Comparison of ENCODE assay signal across 16 cellular contexts in the genomic region with DNA sequence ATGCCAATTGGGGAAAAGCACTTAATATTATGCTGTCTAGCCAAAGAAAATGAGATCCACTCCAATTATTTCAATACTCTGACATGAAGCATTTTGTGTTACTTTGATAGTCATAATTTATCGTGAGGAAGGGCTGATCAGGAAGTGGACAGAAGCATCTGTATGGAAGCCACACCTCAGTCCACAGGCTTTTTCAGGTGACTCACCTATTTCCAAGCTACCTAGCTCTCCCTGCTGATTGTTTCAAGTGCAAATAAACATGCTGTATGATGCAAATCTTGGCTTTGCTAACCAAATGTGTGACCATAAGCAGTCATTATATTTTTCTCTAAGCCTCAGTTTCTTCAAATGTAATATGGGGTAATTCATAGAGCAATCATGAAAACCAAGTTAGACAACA. TPM values are rescaled to one million over a fixed set of nuclear protein-coding genes. Genes with fewer than 3 reads are reported as not detected.
DNase-seq lines count a peak whose midpoint lies in the region; ATAC-seq and TF ChIP-seq lines count a peak whose summit lies in the region.
"Had no signal": no experiment of that assay in that cellular context is flagged by ENCODE, and none has a peak within 500 bp of the region (broad histone marks: within the 10 kb centered on the region; RNA-seq: fewer than 3 reads in every experiment).

No MANE protein-coding gene starts in this region.

- BruUV-seq in MCF 10A (replicated peaks; lab: Mats Ljungman, UMichigan) (no TSS peak), PC-9 (replicated peaks; lab: Mats Ljungman, UMichigan) (no TSS peak)

- H3K79me2 ChIP-seq in PC-9 (ENCODE audit: low read depth) = no peaks in the 10 kb centered on the region

- H3K36me3 Mint-ChIP-seq in MCF 10A (ENCODE audit: insufficient read depth, unreplicated experiment) = no peaks in the 10 kb centered on the region

- CTCF ChIA-PET in MCF 10A (lab: Yijun Ruan, JAX) (interaction anchor here (0.6 to 0.9 kb wide), 2 partner anchors 64 to 263 kb away, joined by 3 read pairs; no protein-coding TSS in a partner anchor), PC-9 (lab: Charles Lee) (no interaction called here)

- peak; percentile 29 for DNase-seq in MCF 10A (ENCODE audit: unreplicated experiment)
- no peak for DNase-seq in breast epithelium (ENCODE audit: low spot score in 2 of 2)
- peak; percentile 8 to 36 for DNase-seq in PC-9
- peak; percentile 41 for DNase-seq in epithelial cell of prostate (ENCODE audit: low read depth, low spot score)
- no peak for DNase-seq in stimulated activated naive CD4-positive, alpha-beta T cell (lab: John Stamatoyannopoulos, UW)
- no peak for DNase-seq in substantia nigra (lab: John Stamatoyannopoulos, UW)
- DNase-seq: C1 segment of cervical spinal cord, DMS79, NCI-H1930, NCI-H510A treated with DMSO at 0.1 percent for 48 hours, Peyer's patch, SIG-M5 had no signal

- no peaks in the 10 kb centered on the region for H3K9me3 Mint-ChIP-seq in MCF 10A (ENCODE audit: unreplicated experiment)

- POLR2A ChIA-PET in MCF 10A (lab: Yijun Ruan, JAX) (no interaction called here), PC-9 (lab: Charles Lee; ENCODE audit: unreplicated experiment) (no interaction called here)

- no peaks in the 10 kb centered on the region for H3K4me1 Mint-ChIP-seq in MCF 10A (ENCODE audit: insufficient read depth, unreplicated experiment)

- H3F3A ChIP-seq in PC-9 (ENCODE audit: insufficient read depth, low read depth) = no peaks in the 10 kb centered on the region

- intact Hi-C loops in MCF 10A (cut with micrococcal nuclease) (no loop called here), breast epithelium (cut with DNase I; ENCODE audit: low total_unique reads) (no loop called here), PC-9 (cut with micrococcal nuclease; ENCODE audit: unreplicated experiment) (no loop called here)

- H3K4me2 ChIP-seq in PC-9 = peak overlapping the region; percentile 10; the same call in 1 of the 2 replicates

- H3K27me3 ChIP-seq in breast epithelium = no peaks in the 10 kb centered on the region
- no peaks in the 10 kb centered on the region for H3K27me3 ChIP-seq in PC-9 (ENCODE audit: insufficient read depth, low read depth)
- H3K27me3 ChIP-seq: Peyer's patch had no signal

- no peak overlapping the region for H2AFZ ChIP-seq in PC-9

- no peaks in the 10 kb centered on the region for H3K9me2 ChIP-seq in PC-9 (ENCODE audit: insufficient read depth)

- no peak for TF ChIP-seq CTCF in MCF 10A (IDR thresholded peaks at IDR 0.05; ENCODE audit: unreplicated experiment)
- no peak for TF ChIP-seq CTCF in breast epithelium (IDR thresholded peaks at IDR 0.05)
- TF ChIP-seq CTCF in PC-9 (conservative IDR thresholded peaks at IDR 0.05) = no peak

- TF ChIP-seq POLR2A in breast epithelium (IDR thresholded peaks at IDR 0.05) = no peak

- no peak overlapping the region for H3K27ac Mint-ChIP-seq in MCF 10A (ENCODE audit: low read depth, unreplicated experiment)

- H3K9me3 ChIP-seq in breast epithelium = no peaks in the 10 kb centered on the region
- no peaks in the 10 kb centered on the region; the same call in 1 of the 2 replicates for H3K9me3 ChIP-seq in PC-9 (ENCODE audit: insufficient read depth, low read depth)
- H3K9me3 ChIP-seq: Peyer's patch had no signal

- no peaks in the 10 kb centered on the region for H3K4me1 ChIP-seq in breast epithelium
- peaks cover 21% of the 10 kb centered on the region for H3K4me1 ChIP-seq in PC-9 (replicated peaks; ENCODE audit: insufficient read depth)
- H3K4me1 ChIP-seq: Peyer's patch had no signal

- no peak for ATAC-seq in HG03432 (IDR thresholded peaks at IDR 0.05; ENCODE audit: unreplicated experiment)
- ATAC-seq in HG02840 (IDR thresholded peaks at IDR 0.05; ENCODE audit: low FRiP score, unreplicated experiment) = no peak
- ATAC-seq: GM12878 had no signal

- peaks cover 42% of the 10 kb centered on the region for H3K27me3 Mint-ChIP-seq in MCF 10A (ENCODE audit: insufficient read depth, unreplicated experiment)

- H3K36me3 ChIP-seq in breast epithelium (no peaks in the 10 kb centered on the region), PC-9 (ENCODE audit: low read depth) (no peaks in the 10 kb centered on the region)
- H3K36me3 ChIP-seq: Peyer's patch had no signal

- H3K27ac ChIP-seq in breast epithelium = no peak overlapping the region
- no peak overlapping the region for H3K27ac ChIP-seq in PC-9
- no peak overlapping the region for H3K27ac ChIP-seq in epithelial cell of prostate
- no peak overlapping the region for H3K27ac ChIP-seq in substantia nigra (ENCODE audit: low read depth, low read length, poor library complexity, severe bottlenecking)
- H3K27ac ChIP-seq: Peyer's patch had no signal

- no peak overlapping the region for H3K4me3 ChIP-seq in breast epithelium
- no peak overlapping the region for H3K4me3 ChIP-seq in PC-9
- H3K4me3 ChIP-seq: GM12878, Peyer's patch had no signal

- no peaks in the 10 kb centered on the region for H4K20me1 ChIP-seq in PC-9 (ENCODE audit: insufficient read depth)

- H3K4me3 Mint-ChIP-seq in MCF 10A (ENCODE audit: unreplicated experiment) = no peak overlapping the region

RNA-seq across cellular contexts. Expression of a gene that starts 30.8 kb away (rescaled TPM):
- total RNA-seq in MCF 10A (2022) = not detected in 2 replicates
- 10 to 100 TPM in 2 of 3 donors, 1 to 10 TPM in 1; 3.4 to 33.8 (median 14.9) TPM for total RNA-seq in breast epithelium
- total RNA-seq in PC-9 (2021) = not detected in 2 replicates
- total RNA-seq: G401 had no signal

Comparison
In these comparisons a context has a peak if more than half of its experiments do, and no peak if none do; other contexts are left out.
1. DNase-seq: peak in MCF 10A (single experiment), PC-9 (2 of 2) and epithelial cell of prostate (single experiment); none in breast epithelium (0 of 2), stimulated activated naive CD4-positive, alpha-beta T cell (0 of 6) and substantia nigra (0 of 49).